ENCODE assay signal across 8 cellular contexts in the genomic region with DNA sequence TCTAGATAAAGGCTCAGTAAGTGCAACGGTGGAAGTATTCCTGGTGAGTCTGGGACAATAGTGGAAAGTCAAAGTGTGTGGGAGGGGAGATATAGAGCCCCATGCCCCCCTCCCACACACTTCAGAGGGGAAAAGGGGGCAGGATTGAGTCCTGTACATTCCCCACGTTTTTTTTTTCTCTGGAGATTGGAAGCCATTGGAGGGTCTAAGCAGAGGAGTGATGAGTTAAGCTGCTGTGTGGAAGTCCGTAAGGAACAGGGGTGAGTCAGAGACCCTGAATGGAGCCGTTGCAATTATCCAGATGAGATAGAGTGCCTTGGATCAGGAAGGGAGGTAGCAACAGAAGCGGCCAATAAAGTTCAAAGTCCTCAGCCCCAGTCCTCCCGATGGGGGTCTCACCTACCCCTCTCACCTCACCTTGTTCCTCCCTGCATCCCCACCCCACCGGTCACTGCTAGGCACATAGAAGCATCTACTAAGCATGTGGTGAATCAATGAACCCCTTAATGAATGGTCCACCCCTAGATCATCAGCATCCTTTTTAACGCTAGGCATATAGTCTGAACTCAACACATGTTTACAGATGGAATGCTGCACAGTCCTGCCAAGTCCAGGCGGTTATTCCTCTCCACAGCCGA. TPM values are rescaled to one million over a fixed set of nuclear protein-coding genes. Genes with fewer than 3 reads are reported as not detected.
A peak's percentile ranks its signal among the peaks of the same experiment; 100 is the strongest.
DNase-seq lines count a peak whose midpoint lies in the region; ATAC-seq and TF ChIP-seq lines count a peak whose summit lies in the region.

No MANE protein-coding gene starts in this region.

- H3K4me1 Mint-ChIP-seq in IgD-negative memory B cell, result peaks cover 28 to 32% (median 30%) of the 10 kb centered on the region in 3 donors

- in situ Hi-C loops in astrocyte of the spinal cord (cut with HindIII; ENCODE audit: low sequenced_read_pairs), result no loop called here

- no peak for ATAC-seq in HG03521 (IDR thresholded peaks at IDR 0.05; ENCODE audit: unreplicated experiment)

- H3K9ac ChIP-seq in ES-I3 (ENCODE audit: low read depth, low read length), result peak overlapping the region; percentile 82

- no peaks in the 10 kb centered on the region for H3K36me3 ChIP-seq in ES-I3 (ENCODE audit: insufficient read depth, low read length)
- no peaks in the 10 kb centered on the region for H3K36me3 ChIP-seq in testis (ENCODE audit: low read depth, missing control alignments)

- no peaks in the 10 kb centered on the region for H3K9me3 Mint-ChIP-seq in IgD-negative memory B cell

- peak overlapping the region; percentile 93 to 99 (median 95) for H3K4me3 Mint-ChIP-seq in IgD-negative memory B cell

- no peaks in the 10 kb centered on the region for H3K36me3 Mint-ChIP-seq in IgD-negative memory B cell

- peak; percentile 15 for DNase-seq in astrocyte of the spinal cord (ENCODE audit: low read depth, low spot score)
- peak; percentile 31 for DNase-seq in kidney glomerular epithelial cell (lab: John Stamatoyannopoulos, UW)
- DNase-seq in testis, result no peak
- no peak for DNase-seq in NCI-H1048 (lab: John Stamatoyannopoulos, UW)
- no peak for DNase-seq in cerebellar cortex (ENCODE audit: low spot score)

- H3K27me3 Mint-ChIP-seq in IgD-negative memory B cell, result no peaks in the 10 kb centered on the region

- peak overlapping the region; percentile 94 to 98 (median 96) for H3K27ac Mint-ChIP-seq in IgD-negative memory B cell

- 18 to 20% methylated on average over 8 to 10 of the region's 10 CpGs for WGBS in testis, 2 donors

- H3K27ac ChIP-seq in testis, result peak overlapping the region; percentile 77 to 93

- H3K4me1 ChIP-seq in ES-I3 (ENCODE audit: insufficient read depth, low read length) (0 out of 2 replicates have a peak, but pooled peaks cover 8% of the 10 kb centered on the region), testis (peaks cover 7% of the 10 kb centered on the region)

- TF ChIP-seq POLR2A in testis (IDR thresholded peaks at IDR 0.05), result no peak

- H3K9me3 ChIP-seq in ES-I3 (ENCODE audit: control insufficient read depth, insufficient read depth, low read length) (no peaks in the 10 kb centered on the region), testis (no peaks in the 10 kb centered on the region)

- no peaks in the 10 kb centered on the region for H3K27me3 ChIP-seq in testis

- H3K4me3 ChIP-seq in astrocyte of the spinal cord (ENCODE audit: low read depth, low read length) (peak overlapping the region; percentile 87), testis (peak overlapping the region; percentile 73 to 89)

- no peak for TF ChIP-seq CTCF in astrocyte of the spinal cord (IDR thresholded peaks at IDR 0.05; ENCODE audit: low read depth, low read length)
- no peak for TF ChIP-seq CTCF in testis (IDR thresholded peaks at IDR 0.05)

- intact Hi-C loops in testis (cut with DNase I; ENCODE audit: low total_unique reads), result no loop called here

RNA-seq across cellular contexts. Expression of gene SLC9A8, which starts 0.7 kb away (rescaled TPM):
- polyA plus RNA-seq in IgD-negative memory B cell (13.2 TPM), testis (ENCODE audit: insufficient read depth, low read depth, low replicate concordance) (21.3 TPM)
- total RNA-seq in testis, result 10 to 100 TPM; 32.7 to 33.0 TPM

Comparison
In these comparisons a context has a peak if more than half of its experiments do, and no peak if none do; other contexts are left out.
1. DNase-seq: peak in astrocyte of the spinal cord (single experiment) and kidney glomerular epithelial cell (single experiment); none in testis (single experiment), NCI-H1048 (single experiment) and cerebellar cortex (single experiment).